Comparison of ENCODE assay signal across 18 cellular contexts in genomic region chr4:181536753-181537434, GRCh38.
"Had no signal": no experiment of that assay in that cellular context is flagged by ENCODE, and none has a peak within 500 bp of the region (broad histone marks: within the 10 kb centered on the region; RNA-seq: fewer than 3 reads in every experiment).

No MANE protein-coding gene starts in this region.

- H3K4me3 Mint-ChIP-seq: activated CD8-positive, alpha-beta T cell treated with anti-CD3 and anti-CD28 coated beads, Interleukin-2, amount 10 ng/mL, durations not matched to agents 7 days and 5 days; activated naive CD8-positive, alpha-beta T cell treated with anti-CD3 and anti-CD28 coated beads, Interleukin-2, amount 50 U/mL, for 24 hours; memory B cell; nephron progenitor cell; stimulated activated naive CD8-positive, alpha-beta T cell treated with anti-CD3 and anti-CD28 coated beads, Interleukin-15, Interleukin-2, amounts not matched to agents 100 ng/mL and 50 ng/mL, for 24 hours had no signal

- DNase-seq: activated CD4-positive, alpha-beta T cell treated with anti-CD3 and anti-CD28 coated beads for 48 hours; activated CD8-positive, alpha-beta T cell treated with anti-CD3 and anti-CD28 coated beads, Interleukin-2, amount 10 ng/mL, durations not matched to agents 7 days and 5 days; activated naive CD4-positive, alpha-beta T cell treated with Interleukin-2 at 50 U/mL for 16 hours; activated naive CD8-positive, alpha-beta T cell treated with anti-CD3 and anti-CD28 coated beads, Interleukin-2, amount 50 U/mL, for 24 hours; effector CD8-positive, alpha-beta T cell; gastrocnemius medialis; left ventricle myocardium inferior; nephron progenitor cell; psoas muscle; sigmoid colon; stimulated activated CD4-positive, alpha-beta T cell treated with anti-CD3 and anti-CD28 coated beads, Interleukin-2, amount 100 ng/mL, for 48 hours; stimulated activated CD8-positive, alpha-beta memory T cell treated with anti-CD3 and anti-CD28 coated beads, Interleukin-4, amount 100 ng/mL, for 48 hours; testis; uterus had no signal

- H3K4me1 ChIP-seq: gastrocnemius medialis, left ventricle myocardium inferior, psoas muscle, sigmoid colon, testis, uterus had no signal

- H3K36me3 ChIP-seq: cardiac muscle cell, gastrocnemius medialis, left ventricle myocardium inferior, sigmoid colon, uterus had no signal

- H3K27ac ChIP-seq: cardiac muscle cell, coronary artery, gastrocnemius medialis, left ventricle myocardium inferior, psoas muscle, sigmoid colon, testis, uterus had no signal

- H3K9me3 Mint-ChIP-seq: activated naive CD8-positive, alpha-beta T cell treated with anti-CD3 and anti-CD28 coated beads, Interleukin-2, amount 50 U/mL, for 24 hours; memory B cell; nephron progenitor cell had no signal

- H3K27ac Mint-ChIP-seq: activated CD8-positive, alpha-beta T cell treated with anti-CD3 and anti-CD28 coated beads, Interleukin-2, amount 10 ng/mL, durations not matched to agents 7 days and 5 days; activated naive CD8-positive, alpha-beta T cell treated with anti-CD3 and anti-CD28 coated beads, Interleukin-2, amount 50 U/mL, for 24 hours; memory B cell; nephron progenitor cell; stimulated activated naive CD8-positive, alpha-beta T cell treated with anti-CD3 and anti-CD28 coated beads, Interleukin-15, Interleukin-2, amounts not matched to agents 100 ng/mL and 50 ng/mL, for 24 hours had no signal

- ATAC-seq: activated CD8-positive, alpha-beta T cell treated with anti-CD3 and anti-CD28 coated beads, Interleukin-2, amount 10 ng/mL, durations not matched to agents 7 days and 5 days; activated naive CD8-positive, alpha-beta T cell treated with anti-CD3 and anti-CD28 coated beads, Interleukin-2, amount 50 U/mL, for 24 hours; gastrocnemius medialis; psoas muscle had no signal

- H3K4me1 Mint-ChIP-seq: activated naive CD8-positive, alpha-beta T cell treated with anti-CD3 and anti-CD28 coated beads, Interleukin-2, amount 50 U/mL, for 24 hours; memory B cell had no signal

- H3K36me3 Mint-ChIP-seq: memory B cell had no signal

- H3K27me3 Mint-ChIP-seq: activated naive CD8-positive, alpha-beta T cell treated with anti-CD3 and anti-CD28 coated beads, Interleukin-2, amount 50 U/mL, for 24 hours; stimulated activated naive CD8-positive, alpha-beta T cell treated with anti-CD3 and anti-CD28 coated beads, Interleukin-15, Interleukin-2, amounts not matched to agents 100 ng/mL and 50 ng/mL, for 24 hours had no signal

- H3K9me3 ChIP-seq: gastrocnemius medialis, left ventricle myocardium inferior, psoas muscle, sigmoid colon, testis, uterus had no signal

- H3K4me3 ChIP-seq: cardiac muscle cell, coronary artery, gastrocnemius medialis, left ventricle myocardium inferior, psoas muscle, sigmoid colon, testis, uterus had no signal

- H3K27me3 ChIP-seq: gastrocnemius medialis, sigmoid colon, testis, uterus had no signal
